10 cellular contexts compared by ENCODE assay signal in the genomic region with DNA sequence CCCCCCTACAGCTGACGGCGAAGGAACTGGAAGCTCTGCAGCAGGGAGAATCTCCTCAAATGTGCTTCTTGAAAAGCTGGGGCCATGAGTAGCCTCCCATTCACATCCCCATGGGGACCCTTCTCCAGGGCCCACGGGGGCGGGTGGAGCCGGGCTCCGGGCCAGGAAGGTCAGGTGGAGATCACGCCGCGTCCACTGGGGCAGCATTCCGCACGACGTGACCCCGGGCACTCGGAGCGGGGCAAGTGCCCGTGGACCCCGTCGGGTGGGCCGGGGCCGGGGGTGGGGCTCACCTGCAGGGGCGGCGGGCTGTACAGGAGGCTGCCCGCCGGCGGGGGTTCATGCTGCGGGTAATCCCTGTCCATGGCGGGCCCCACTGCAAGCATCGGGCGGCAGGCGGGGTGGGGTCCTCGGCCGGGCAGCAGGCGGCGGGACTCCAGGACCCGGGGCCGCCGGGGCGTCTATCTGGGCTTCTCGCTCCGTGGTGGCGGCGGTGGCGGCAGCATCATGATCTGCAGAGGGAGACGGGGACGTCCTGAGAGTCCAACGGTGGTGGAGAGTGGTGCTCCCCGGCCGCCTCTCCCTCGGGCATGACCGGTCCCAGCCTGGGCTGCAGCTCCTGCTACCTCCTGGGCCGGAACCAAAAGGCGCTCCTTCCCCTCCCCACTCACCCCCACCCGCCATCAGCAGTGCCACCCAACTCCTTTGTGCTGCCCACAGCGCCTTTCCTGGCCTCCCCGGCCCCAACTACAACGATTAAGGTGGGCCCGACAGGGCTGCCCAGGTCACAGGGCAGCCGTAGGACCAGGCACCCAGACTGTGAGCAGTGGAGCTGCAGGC. TPM values are rescaled to one million over a fixed set of nuclear protein-coding genes. Genes with fewer than 3 reads are reported as not detected.
A peak's percentile ranks its signal among the peaks of the same experiment; 100 is the strongest.
DNase-seq lines count a peak whose midpoint lies in the region; ATAC-seq and TF ChIP-seq lines count a peak whose summit lies in the region.
"Had no signal": no experiment of that assay in that cellular context is flagged by ENCODE, and none has a peak within 500 bp of the region (broad histone marks: within the 10 kb centered on the region; RNA-seq: fewer than 3 reads in every experiment).

No MANE protein-coding gene starts in this region.

- H3K4me2 ChIP-seq in trophoblast cell (ENCODE audit: low read length), result no peak overlapping the region

- H2BK5ac ChIP-seq in trophoblast cell (ENCODE audit: low read depth, low read length, poor library complexity), result no peak overlapping the region

- no peak overlapping the region for H4K8ac ChIP-seq in trophoblast cell (ENCODE audit: low read depth, low read length)

- no peak overlapping the region for H2AFZ ChIP-seq in trophoblast cell (ENCODE audit: insufficient read depth, low read length, poor library complexity)

- no peak for TF ChIP-seq CTCF in left ventricle myocardium inferior (IDR thresholded peaks at IDR 0.05; ENCODE audit: borderline replicate concordance)
- TF ChIP-seq CTCF in foreskin fibroblast (IDR thresholded peaks at IDR 0.05; ENCODE audit: low read depth, low read length), result no peak
- TF ChIP-seq CTCF in vagina (IDR thresholded peaks at IDR 0.05), result no peak

- H3K4me3 ChIP-seq in left ventricle myocardium inferior (peak overlapping the region; percentile 55), foreskin fibroblast (ENCODE audit: low read depth in 1 of 2, low read length in 2 of 2) (peak overlapping the region; percentile 19 to 41), trophoblast cell (ENCODE audit: low read depth, low read length) (no peak overlapping the region), vagina (peak overlapping the region; percentile 26 to 42)

- no peaks in the 10 kb centered on the region for H3K79me2 ChIP-seq in trophoblast cell (ENCODE audit: control insufficient read depth, insufficient read depth, low read length, poor library complexity)

- DNase-seq in left ventricle myocardium inferior (no peak), Right ventricle myocardium superior (no peak), foreskin fibroblast (no peak), trophoblast cell (no peak), vagina (ENCODE audit: extremely low spot score in 2 of 2) (no peak)
- DNase-seq: activated CD4-positive, CD25-positive, alpha-beta regulatory T cell; DMS79 had no signal

- no peak overlapping the region for H4K91ac ChIP-seq in trophoblast cell (ENCODE audit: low read depth, low read length)

- no peak overlapping the region for H3K23ac ChIP-seq in trophoblast cell (ENCODE audit: low read length)

- no peaks in the 10 kb centered on the region for H3K9me3 ChIP-seq in left ventricle myocardium inferior (replicated peaks)
- H3K9me3 ChIP-seq in trophoblast cell (ENCODE audit: insufficient read depth, low read depth, low read length), result peaks cover 3% of the 10 kb centered on the region
- no peaks in the 10 kb centered on the region for H3K9me3 ChIP-seq in vagina

- WGBS in trophoblast cell (ENCODE audit: extremely low coverage, insufficient coverage, insufficient read length), result no CpG with 5 or more reads among the region's 58 CpGs

- peaks cover 3% of the 10 kb centered on the region for H3K79me1 ChIP-seq in trophoblast cell (ENCODE audit: low read length)

- H3K4ac ChIP-seq in trophoblast cell (ENCODE audit: low read depth, low read length), result peak overlapping the region; percentile 18

- H3K27me3 ChIP-seq in left ventricle myocardium inferior (ENCODE audit: low read depth) (no peaks in the 10 kb centered on the region), trophoblast cell (ENCODE audit: insufficient read depth, low read length) (no peaks in the 10 kb centered on the region), vagina (no peaks in the 10 kb centered on the region)

- H3K9ac ChIP-seq in trophoblast cell (ENCODE audit: low read length), result no peak overlapping the region

- no peak overlapping the region for H2BK12ac ChIP-seq in trophoblast cell (ENCODE audit: low read length)

- peak overlapping the region; percentile 88 for H3K27ac ChIP-seq in left ventricle myocardium inferior (replicated peaks)
- H3K27ac ChIP-seq in trophoblast cell (ENCODE audit: low read depth, low read length), result no peak overlapping the region
- peak overlapping the region; percentile 92 for H3K27ac ChIP-seq in vagina

- H3K36me3 ChIP-seq in left ventricle myocardium inferior (peaks cover 25% of the 10 kb centered on the region), trophoblast cell (ENCODE audit: control insufficient read depth in 1 of 2, insufficient read depth in 2 of 2, low read length in 2 of 2) (peaks cover 39 to 48% of the 10 kb centered on the region in 2 experiments), vagina (peaks cover 0 to 10% of the 10 kb centered on the region in 2 donors)

- peak overlapping the region; percentile 0 for H3K18ac ChIP-seq in trophoblast cell (ENCODE audit: low read length)

- intact Hi-C loops in left ventricle myocardium inferior (cut with micrococcal nuclease) (no loop called here), Right ventricle myocardium superior (cut with DNase I) (no loop called here), vagina (cut with DNase I) (no loop called here)

- H3K4me1 ChIP-seq in left ventricle myocardium inferior (peaks cover 69% of the 10 kb centered on the region), trophoblast cell (ENCODE audit: control insufficient read depth in 1 of 2, insufficient read depth in 2 of 2, low read length in 2 of 2) (peaks cover 4 to 13% of the 10 kb centered on the region in 2 experiments), vagina (peaks cover 71% of the 10 kb centered on the region)

- ATAC-seq in Right ventricle myocardium superior (ENCODE audit: poor library complexity) (no peak), HG03469 (IDR thresholded peaks at IDR 0.05; ENCODE audit: unreplicated experiment) (no peak), HG03378 (IDR thresholded peaks at IDR 0.05; ENCODE audit: unreplicated experiment) (no peak), HG02973 (IDR thresholded peaks at IDR 0.05; ENCODE audit: unreplicated experiment) (no peak)

- H3K14ac ChIP-seq in trophoblast cell (ENCODE audit: low read length), result no peak overlapping the region

- no peak overlapping the region for H2AK5ac ChIP-seq in trophoblast cell (ENCODE audit: low read length)

- H4K12ac ChIP-seq in trophoblast cell (ENCODE audit: low read depth, low read length), result no peak overlapping the region

- H2BK120ac ChIP-seq in trophoblast cell (ENCODE audit: insufficient read depth, low read length, poor library complexity), result no peak overlapping the region

- TF ChIP-seq POLR2A in vagina (IDR thresholded peaks at IDR 0.05), result no peak

RNA-seq across cellular contexts. Expression of a gene that starts 20.0 kb away (rescaled TPM):
- 16.9 TPM for total RNA-seq in left ventricle myocardium inferior
- 15.1 TPM for total RNA-seq in Right ventricle myocardium superior
- polyA plus RNA-seq in trophoblast cell (2013), result 21.2 and 22.5 TPM in 2 replicates
- total RNA-seq in vagina, result 54.0 TPM

RNA-seq across cellular contexts. Expression of a gene that starts 50.3 kb away (rescaled TPM):
- 327 TPM for total RNA-seq in left ventricle myocardium inferior
- total RNA-seq in Right ventricle myocardium superior, result 345 TPM
- 795 and 804 TPM in 2 replicates for polyA plus RNA-seq in trophoblast cell (2013)
- total RNA-seq in vagina, result 524 TPM

RNA-seq across cellular contexts. Expression of a gene that starts 51.5 kb away (rescaled TPM):
- total RNA-seq in left ventricle myocardium inferior (50.1 TPM), Right ventricle myocardium superior (54.8 TPM), vagina (54.5 TPM)
- 32.9 and 33.1 TPM in 2 replicates for polyA plus RNA-seq in trophoblast cell (2013)

RNA-seq across cellular contexts. Expression of a gene that starts 58.9 kb away (rescaled TPM):
- total RNA-seq in left ventricle myocardium inferior, result 140 TPM
- total RNA-seq in Right ventricle myocardium superior, result 146 TPM
- 192 and 197 TPM in 2 replicates for polyA plus RNA-seq in trophoblast cell (2013)
- 83.7 TPM for total RNA-seq in vagina
